ENCODE assay signal across 8 cellular contexts in genomic region chr4:25913056-25913850, GRCh38. TPM values are rescaled to one million over a fixed set of nuclear protein-coding genes. Genes with fewer than 3 reads are reported as not detected.
DNase-seq lines count a peak whose midpoint lies in the region; ATAC-seq and TF ChIP-seq lines count a peak whose summit lies in the region.

No MANE protein-coding gene starts in this region.

- peak overlapping the region; percentile 80 for H3K27ac ChIP-seq in OCI-LY1 (ENCODE audit: low read depth, low read length, poor library complexity, severe bottlenecking)
- no peak overlapping the region for H3K27ac ChIP-seq in iPS DF 6.9 (ENCODE audit: low read length)
- peak overlapping the region in 20 of 21 experiments; percentile 13 to 92 (median 81) for H3K27ac ChIP-seq in skin epidermis

- WGBS in iPS DF 6.9 (ENCODE audit: insufficient coverage, insufficient read length) = no CpG with 5 or more reads among the region's 26 CpGs

- peak overlapping the region; percentile 86 for H3K4me2 ChIP-seq in OCI-LY1 (ENCODE audit: low read length)

- DNase-seq in NCI-H1417 (lab: John Stamatoyannopoulos, UW) (peak in 2 of 3 experiments; percentile 81 to 92), NCI-H1417 treated with DMSO at 0.1 percent for 48 hours (lab: John Stamatoyannopoulos, UW) (no peak), iPS DF 6.9 (ENCODE audit: low read depth, low spot score) (no peak), NCI-H1048 (lab: John Stamatoyannopoulos, UW) (no peak)
- DNase-seq in activated naive CD8-positive, alpha-beta T cell treated with anti-CD3 and anti-CD28 coated beads, Interleukin-2, amount 10 ng/mL, durations not matched to agents 7 days and 5 days = no peak

- ATAC-seq in HG02623 (IDR thresholded peaks at IDR 0.05; ENCODE audit: unreplicated experiment) = peak; percentile 28
- ATAC-seq in activated naive CD8-positive, alpha-beta T cell treated with anti-CD3 and anti-CD28 coated beads, Interleukin-2, amount 10 ng/mL, durations not matched to agents 7 days and 5 days (ENCODE audit: low read depth) = peak; percentile 16

- H3K27me3 ChIP-seq in OCI-LY1 (ENCODE audit: insufficient read depth, low read length) (no peaks in the 10 kb centered on the region), iPS DF 6.9 (ENCODE audit: control insufficient read depth, insufficient read depth, low read length) (no peaks in the 10 kb centered on the region)

- no peaks in the 10 kb centered on the region for H3K9me3 ChIP-seq in OCI-LY1 (ENCODE audit: low read length)
- no peaks in the 10 kb centered on the region for H3K9me3 ChIP-seq in iPS DF 6.9 (ENCODE audit: control insufficient read depth, insufficient read depth, low read length)

- H3F3A ChIP-seq in OCI-LY1 (ENCODE audit: insufficient read depth, low read length) = no peaks in the 10 kb centered on the region

- POLR2A ChIA-PET in activated naive CD8-positive, alpha-beta T cell treated with anti-CD3 and anti-CD28 coated beads, Interleukin-2, amount 10 ng/mL, durations not matched to agents 7 days and 5 days (lab: Charles Lee) = interaction anchor here (0.6 to 2.6 kb wide), 9 partner anchors 23 to 600 kb away, joined by 3 to 12 read pairs (median 5); no protein-coding TSS in a partner anchor

- H4K20me1 ChIP-seq in OCI-LY1 (ENCODE audit: insufficient read depth, low read length) = no peaks in the 10 kb centered on the region

- peaks cover 6% of the 10 kb centered on the region; the same call in 1 of the 2 replicates for H3K79me2 ChIP-seq in OCI-LY1 (ENCODE audit: insufficient read depth, low read length)

- no peak for TF ChIP-seq CTCF in OCI-LY1 (IDR thresholded peaks at IDR 0.05; ENCODE audit: low read length)

- H3K4me3 ChIP-seq in OCI-LY1 (ENCODE audit: low read depth, low read length, poor library complexity, severe bottlenecking) (peak overlapping the region; percentile 92), iPS DF 6.9 (ENCODE audit: low read length) (peak overlapping the region; percentile 51; the same call in 1 of the 2 replicates), skin epidermis (peak overlapping the region; percentile 52 to 72 (median 57))

- peak overlapping the region; percentile 95 for H3K9ac ChIP-seq in OCI-LY1 (ENCODE audit: low read length)

- peak overlapping the region; percentile 98 for H3K27ac Mint-ChIP-seq in activated naive CD8-positive, alpha-beta T cell treated with anti-CD3 and anti-CD28 coated beads, Interleukin-2, amount 10 ng/mL, durations not matched to agents 7 days and 5 days

- no peaks in the 10 kb centered on the region for H3K9me2 ChIP-seq in OCI-LY1 (ENCODE audit: low read depth, low read length)

- H3K4me1 ChIP-seq in OCI-LY1 (ENCODE audit: insufficient read depth, low read length, severe bottlenecking) = peaks cover 26% of the 10 kb centered on the region
- peaks cover 3% of the 10 kb centered on the region; the same call in 1 of the 2 replicates for H3K4me1 ChIP-seq in iPS DF 6.9 (ENCODE audit: control insufficient read depth, insufficient read depth, low read length)

- H3K36me3 ChIP-seq in OCI-LY1 (ENCODE audit: insufficient read depth, low read length) = no peaks in the 10 kb centered on the region; the same call in 1 of the 2 replicates
- no peaks in the 10 kb centered on the region for H3K36me3 ChIP-seq in iPS DF 6.9 (ENCODE audit: control insufficient read depth, insufficient read depth, low read length)

- peaks cover 15% of the 10 kb centered on the region for H3K4me1 Mint-ChIP-seq in activated naive CD8-positive, alpha-beta T cell treated with anti-CD3 and anti-CD28 coated beads, Interleukin-2, amount 10 ng/mL, durations not matched to agents 7 days and 5 days

- H3K27me3 Mint-ChIP-seq in activated naive CD8-positive, alpha-beta T cell treated with anti-CD3 and anti-CD28 coated beads, Interleukin-2, amount 10 ng/mL, durations not matched to agents 7 days and 5 days = peaks cover 4% of the 10 kb centered on the region

- peak overlapping the region; percentile 97 for H3K4me3 Mint-ChIP-seq in activated naive CD8-positive, alpha-beta T cell treated with anti-CD3 and anti-CD28 coated beads, Interleukin-2, amount 10 ng/mL, durations not matched to agents 7 days and 5 days

- no peak overlapping the region for H2AFZ ChIP-seq in OCI-LY1 (ENCODE audit: low read length)

- no peaks in the 10 kb centered on the region for H3K9me3 Mint-ChIP-seq in activated naive CD8-positive, alpha-beta T cell treated with anti-CD3 and anti-CD28 coated beads, Interleukin-2, amount 10 ng/mL, durations not matched to agents 7 days and 5 days

- H3K36me3 Mint-ChIP-seq in activated naive CD8-positive, alpha-beta T cell treated with anti-CD3 and anti-CD28 coated beads, Interleukin-2, amount 10 ng/mL, durations not matched to agents 7 days and 5 days = peaks cover 2% of the 10 kb centered on the region

RNA-seq across cellular contexts. Expression of gene SMIM20, which starts 0.8 kb away (rescaled TPM):
- total RNA-seq in activated naive CD8-positive, alpha-beta T cell treated with anti-CD3 and anti-CD28 coated beads, Interleukin-2, amount 10 ng/mL, durations not matched to agents 7 days and 5 days = 10 to 100 TPM; 12.9 to 14.9 TPM

RNA-seq across cellular contexts. Expression of gene SEL1L3, which starts 50.5 kb away (rescaled TPM):
- total RNA-seq in activated naive CD8-positive, alpha-beta T cell treated with anti-CD3 and anti-CD28 coated beads, Interleukin-2, amount 10 ng/mL, durations not matched to agents 7 days and 5 days = 10 to 100 TPM; 62.8 to 69.7 TPM

Comparison
In these comparisons a context has a peak if more than half of its experiments do, and no peak if none do; other contexts are left out.
1. DNase-seq: peak in NCI-H1417 (2 of 3); none in NCI-H1417 treated with DMSO at 0.1 percent for 48 hours (single experiment), activated naive CD8-positive, alpha-beta T cell treated with anti-CD3 and anti-CD28 coated beads, Interleukin-2, amount 10 ng/mL, durations not matched to agents 7 days and 5 days (single experiment), iPS DF 6.9 (single experiment) and NCI-H1048 (single experiment).
2. Peak in every context shown above with its lines, with median percentiles within 50 percentile points of each other: H3K4me3 ChIP-seq.